Comparison of ENCODE assay signal across 8 cellular contexts in genomic region chr6:37048851-37049734, GRCh38. TPM values are rescaled to one million over a fixed set of nuclear protein-coding genes. Genes with fewer than 3 reads are reported as not detected.
DNase-seq lines count a peak whose midpoint lies in the region; ATAC-seq and TF ChIP-seq lines count a peak whose summit lies in the region.

No MANE protein-coding gene starts in this region.

- TF ChIP-seq CTCF in GM12865 (IDR thresholded peaks at IDR 0.05; ENCODE audit: insufficient read depth, low read depth, low read length, missing control alignments) (no peak), body of pancreas (IDR thresholded peaks at IDR 0.05) (no peak)

- H3K27me3 Mint-ChIP-seq in stimulated activated naive CD8-positive, alpha-beta T cell treated with anti-CD3 and anti-CD28 coated beads, Interleukin-15, Interleukin-2, amounts not matched to agents 100 ng/mL and 50 ng/mL, for 24 hours, result no peaks in the 10 kb centered on the region

- TF ChIP-seq POLR2A in body of pancreas (IDR thresholded peaks at IDR 0.05), result no peak

- H3K36me3 ChIP-seq in body of pancreas (replicated peaks in 1 of 2; ENCODE audit: insufficient read depth in 1 of 2, low read depth in 2 of 2) (no peaks in the 10 kb centered on the region), muscle layer of duodenum (ENCODE audit: control insufficient read depth in 1 of 2, insufficient read depth in 2 of 2, low read length in 2 of 2) (no peaks in the 10 kb centered on the region)

- ATAC-seq in HG02852 (IDR thresholded peaks at IDR 0.05; ENCODE audit: unreplicated experiment) (peak; percentile 72), body of pancreas (peak; percentile 78)

- DNase-seq in GM12865 (ENCODE audit: low read depth) (peak; percentile 80), T-helper 9 cell (peak; percentile 59), body of pancreas (peak; percentile 78 to 90 (median 88)), cerebellum (ENCODE audit: low spot score) (no peak), HuH-7.5 (ENCODE audit: low spot score) (no peak)

- H3K4me1 Mint-ChIP-seq in stimulated activated naive CD8-positive, alpha-beta T cell treated with anti-CD3 and anti-CD28 coated beads, Interleukin-15, Interleukin-2, amounts not matched to agents 100 ng/mL and 50 ng/mL, for 24 hours (ENCODE audit: low read depth), result peaks cover 69% of the 10 kb centered on the region

- H3K9me3 ChIP-seq in body of pancreas (no peaks in the 10 kb centered on the region), muscle layer of duodenum (ENCODE audit: control insufficient read depth in 1 of 2, low read length in 2 of 2) (no peaks in the 10 kb centered on the region)

- H3K4me3 ChIP-seq in GM12865 (ENCODE audit: low read depth, low read length) (peak overlapping the region; percentile 2), body of pancreas (no peak overlapping the region), muscle layer of duodenum (ENCODE audit: low read depth in 1 of 2, low read length in 2 of 2) (no peak overlapping the region)

- intact Hi-C loops in body of pancreas (cut with DNase I), result no loop called here

- 45 to 55% methylated on average over 17 of the region's 17 CpGs for WGBS in body of pancreas, 2 donors

- H3K36me3 Mint-ChIP-seq in stimulated activated naive CD8-positive, alpha-beta T cell treated with anti-CD3 and anti-CD28 coated beads, Interleukin-15, Interleukin-2, amounts not matched to agents 100 ng/mL and 50 ng/mL, for 24 hours (ENCODE audit: low read depth), result no peaks in the 10 kb centered on the region

- no peaks in the 10 kb centered on the region for H3K9me3 Mint-ChIP-seq in stimulated activated naive CD8-positive, alpha-beta T cell treated with anti-CD3 and anti-CD28 coated beads, Interleukin-15, Interleukin-2, amounts not matched to agents 100 ng/mL and 50 ng/mL, for 24 hours

- H3K4me1 ChIP-seq in body of pancreas, result peaks cover 61% of the 10 kb centered on the region
- H3K4me1 ChIP-seq in muscle layer of duodenum (ENCODE audit: control insufficient read depth in 1 of 2, insufficient read depth in 2 of 2, low read length in 2 of 2), result peaks cover 11 to 17% of the 10 kb centered on the region in 2 donors

- H3K27ac ChIP-seq in body of pancreas (peak overlapping the region; percentile 44 to 81 (median 78)), muscle layer of duodenum (ENCODE audit: low read length) (peak overlapping the region; percentile 20)

- H3K27ac Mint-ChIP-seq in stimulated activated naive CD8-positive, alpha-beta T cell treated with anti-CD3 and anti-CD28 coated beads, Interleukin-15, Interleukin-2, amounts not matched to agents 100 ng/mL and 50 ng/mL, for 24 hours, result peak overlapping the region; percentile 97

- no peaks in the 10 kb centered on the region for H3K27me3 ChIP-seq in body of pancreas
- H3K27me3 ChIP-seq in muscle layer of duodenum (ENCODE audit: low read depth, low read length), result no peaks in the 10 kb centered on the region

- peak overlapping the region; percentile 85 for H3K4me3 Mint-ChIP-seq in stimulated activated naive CD8-positive, alpha-beta T cell treated with anti-CD3 and anti-CD28 coated beads, Interleukin-15, Interleukin-2, amounts not matched to agents 100 ng/mL and 50 ng/mL, for 24 hours

RNA-seq across cellular contexts. Expression of gene FGD2, which starts 43.6 kb away (rescaled TPM):
- 10 to 100 TPM; 10.1 to 11.9 TPM for total RNA-seq in body of pancreas
- 3.1 TPM for total RNA-seq in cerebellum

Comparison
In these comparisons a context has a peak if more than half of its experiments do, and no peak if none do; other contexts are left out.
1. DNase-seq: peak in GM12865 (single experiment), T-helper 9 cell (single experiment) and body of pancreas (4 of 4); none in cerebellum (single experiment) and HuH-7.5 (single experiment).